Comparison of ENCODE assay signal across 1 cellular context in the genomic region with DNA sequence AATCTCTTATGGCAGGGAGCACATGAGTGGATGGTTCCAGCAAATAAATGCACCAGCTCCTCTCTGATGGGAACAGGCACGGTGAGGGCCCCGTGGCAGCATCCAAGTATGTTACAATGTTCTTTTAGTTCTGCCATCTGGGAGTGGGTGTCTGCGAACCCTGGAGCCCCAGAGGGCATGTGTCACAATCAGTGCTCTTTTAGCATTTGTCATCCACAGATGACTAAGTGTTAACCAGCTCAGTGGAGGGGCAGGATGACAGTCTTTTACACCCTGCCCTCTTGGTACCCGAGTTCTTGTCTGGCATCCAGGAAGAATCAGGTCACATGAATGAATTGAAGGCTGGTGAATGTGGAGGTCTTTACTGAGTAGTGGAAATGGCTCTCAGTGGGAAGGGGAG.
TF ChIP-seq lines count a peak whose summit lies in the region.

No MANE protein-coding gene starts in this region.

TF ChIP-seq in H1, 55 proteins besides CTCF, POLR2A, EP300 and RAD21 (continued from another document):
- TF ChIP-seq POU5F1 (IDR thresholded peaks at IDR 0.05; ENCODE audit: low read depth, low read length), result no peak
- no peak for TF ChIP-seq CEBPB (IDR thresholded peaks at IDR 0.05; ENCODE audit: low read depth, low read length)
- no peak for TF ChIP-seq NANOG (IDR thresholded peaks at IDR 0.05; ENCODE audit: insufficient read depth, low read depth, low read length, poor library complexity, severe bottlenecking)
- TF ChIP-seq EGR1 (IDR thresholded peaks at IDR 0.05; ENCODE audit: borderline replicate concordance, low read depth, low read length), result no peak
- no peak for TF ChIP-seq CBX8 (IDR thresholded peaks at IDR 0.05; ENCODE audit: borderline replicate concordance, low read depth, low read length)
- no peak for TF ChIP-seq CBX5 (IDR thresholded peaks at IDR 0.05; ENCODE audit: low read depth, low read length)
- TF ChIP-seq FOSL1 (IDR thresholded peaks at IDR 0.05; ENCODE audit: insufficient read depth, low read depth, low read length), result no peak
- TF ChIP-seq MAFK (IDR thresholded peaks at IDR 0.05; ENCODE audit: low read depth, low read length), result no peak
- no peak for TF ChIP-seq BACH1 (IDR thresholded peaks at IDR 0.05; ENCODE audit: low read length)
- no peak for TF ChIP-seq SIX5 (IDR thresholded peaks at IDR 0.05; ENCODE audit: low read depth, low read length)
- no peak for TF ChIP-seq GABPA (IDR thresholded peaks at IDR 0.05; ENCODE audit: borderline replicate concordance, insufficient read depth, low read length)
- TF ChIP-seq SP1 (IDR thresholded peaks at IDR 0.05; ENCODE audit: low read depth, low read length), result no peak
- no peak for TF ChIP-seq JUN (IDR thresholded peaks at IDR 0.05; ENCODE audit: low read depth, low read length)
- no peak for TF ChIP-seq SP4 (IDR thresholded peaks at IDR 0.05; ENCODE audit: low read length)
- TF ChIP-seq TEAD4 (IDR thresholded peaks at IDR 0.05; ENCODE audit: low read depth, low read length), result no peak
- no peak for TF ChIP-seq POLR2AphosphoS5 (IDR thresholded peaks at IDR 0.05; ENCODE audit: low read depth, low read length)
- TF ChIP-seq, protein P1, sequence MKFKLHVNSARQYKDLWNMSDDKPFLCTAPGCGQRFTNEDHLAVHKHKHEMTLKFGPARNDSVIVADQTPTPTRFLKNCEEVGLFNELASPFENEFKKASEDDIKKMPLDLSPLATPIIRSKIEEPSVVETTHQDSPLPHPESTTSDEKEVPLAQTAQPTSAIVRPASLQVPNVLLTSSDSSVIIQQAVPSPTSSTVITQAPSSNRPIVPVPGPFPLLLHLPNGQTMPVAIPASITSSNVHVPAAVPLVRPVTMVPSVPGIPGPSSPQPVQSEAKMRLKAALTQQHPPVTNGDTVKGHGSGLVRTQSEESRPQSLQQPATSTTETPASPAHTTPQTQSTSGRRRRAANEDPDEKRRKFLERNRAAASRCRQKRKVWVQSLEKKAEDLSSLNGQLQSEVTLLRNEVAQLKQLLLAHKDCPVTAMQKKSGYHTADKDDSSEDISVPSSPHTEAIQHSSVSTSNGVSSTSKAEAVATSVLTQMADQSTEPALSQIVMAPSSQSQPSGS (IDR thresholded peaks at IDR 0.05; ENCODE audit: low read length), result no peak
